Comparison of ENCODE assay signal across 1 cellular context in genomic region chr11:46121724-46122477, GRCh38.
TF ChIP-seq lines count a peak whose summit lies in the region.

No MANE protein-coding gene starts in this region.

TF ChIP-seq in IMR-90, 13 proteins besides CTCF, POLR2A, EP300 and RAD21:
- TF ChIP-seq MXI1 (IDR thresholded peaks at IDR 0.05; ENCODE audit: borderline replicate concordance, low read depth, low read length) (no peak), FOS (IDR thresholded peaks at IDR 0.05; ENCODE audit: low read depth, low read length) (no peak), NFE2L2 (IDR thresholded peaks at IDR 0.05; ENCODE audit: low read depth, low read length) (no peak), SMC3 (IDR thresholded peaks at IDR 0.05; ENCODE audit: low read depth, low read length) (no peak), RCOR1 (IDR thresholded peaks at IDR 0.05; ENCODE audit: insufficient replicate concordance, low read length) (peak; percentile 100), ELK1 (IDR thresholded peaks at IDR 0.05; ENCODE audit: borderline replicate concordance, low read depth, low read length) (no peak), BHLHE40 (IDR thresholded peaks at IDR 0.05; ENCODE audit: low read depth, low read length) (0 out of 2 replicates have a peak, but pooled peaks have one; percentile 7), USF2 (IDR thresholded peaks at IDR 0.05; ENCODE audit: low read depth, low read length) (no peak), MAZ (IDR thresholded peaks at IDR 0.05; ENCODE audit: borderline replicate concordance, low read depth, low read length) (peak; percentile 44; the same call in 1 of the 2 replicates), MAFK (IDR thresholded peaks at IDR 0.05; ENCODE audit: low read depth, low read length) (no peak), RFX5 (IDR thresholded peaks at IDR 0.05; ENCODE audit: low read depth, low read length) (no peak), CHD1 (IDR thresholded peaks at IDR 0.05; ENCODE audit: low read depth, low read length) (no peak), CEBPB (IDR thresholded peaks at IDR 0.05; ENCODE audit: low read depth, low read length) (no peak)
